ENCODE assay signal across 21 cellular contexts in genomic region chr3:12357456-12357855, GRCh38.
"Had no signal": no experiment of that assay in that cellular context is flagged by ENCODE, and none has a peak within 500 bp of the region (broad histone marks: within the 10 kb centered on the region; RNA-seq: fewer than 3 reads in every experiment).

No MANE protein-coding gene starts in this region.

- H3K4me1 Mint-ChIP-seq: memory B cell, natural killer cell, neural crest cell had no signal

- H3K9me3 Mint-ChIP-seq: natural killer cell, neural crest cell had no signal

- H3K27ac Mint-ChIP-seq: memory B cell, natural killer cell had no signal

- H3K4me3 Mint-ChIP-seq: memory B cell, mesothelial cell of epicardium, natural killer cell, neural crest cell had no signal

- H3K27ac ChIP-seq: dorsolateral prefrontal cortex, hepatocyte, left ventricle myocardium inferior, lower lobe of right lung, skin epidermis, tibial artery, uterus had no signal

- DNase-seq: dorsolateral prefrontal cortex; effector CD8-positive, alpha-beta T cell; foreskin melanocyte; head of caudate nucleus; left cardiac atrium; left ventricle myocardium inferior; natural killer cell; posterior cingulate gyrus; stimulated activated CD4-positive, alpha-beta T cell treated with anti-CD3 and anti-CD28 coated beads, Interleukin-12 subunit alpha, Interleukin-12 subunit beta, amount 100 ng/mL, for 4 hours; stimulated activated CD4-positive, alpha-beta T cell treated with anti-CD3 and anti-CD28 coated beads, Interleukin-2, amount 100 ng/mL, for 48 hours; stimulated activated naive CD4-positive, alpha-beta T cell treated with Interleukin-2 at 50 U/mL for 16 hours; tibial artery; uterus had no signal

- H3K27me3 ChIP-seq: hepatocyte, tibial artery, upper lobe of left lung, uterus had no signal

- H3K79me2 ChIP-seq: hepatocyte had no signal

- H3K4me2 ChIP-seq: hepatocyte had no signal

- H3K36me3 ChIP-seq: left ventricle myocardium inferior, lower lobe of right lung, tibial artery, upper lobe of left lung, uterus had no signal

- H3K9me3 ChIP-seq: lower lobe of right lung, tibial artery, upper lobe of left lung, uterus had no signal

- H3K4me1 ChIP-seq: lower lobe of right lung, tibial artery, uterus had no signal

- H3K4me3 ChIP-seq: dorsolateral prefrontal cortex, hepatocyte, left ventricle myocardium inferior, lower lobe of right lung, skin epidermis, tibial artery, upper lobe of left lung, uterus had no signal

- H2AFZ ChIP-seq: hepatocyte had no signal

- H3K36me3 Mint-ChIP-seq: memory B cell, natural killer cell had no signal

- FAIRE-seq: kidney had no signal
